Comparison of ENCODE assay signal across 8 cellular contexts in genomic region chr1:203278087-203278884, GRCh38. TPM values are rescaled to one million over a fixed set of nuclear protein-coding genes. Genes with fewer than 3 reads are reported as not detected.
DNase-seq lines count a peak whose midpoint lies in the region; ATAC-seq and TF ChIP-seq lines count a peak whose summit lies in the region.

No MANE protein-coding gene starts in this region.

- H3K27me3 ChIP-seq in dorsolateral prefrontal cortex: no peaks in the 10 kb centered on the region

- peak overlapping the region; percentile 88 to 99 (median 98) for H3K27ac ChIP-seq in dorsolateral prefrontal cortex

- peak in 15 of 56 donors; percentile 4 to 38 (median 14) for TF ChIP-seq CTCF in dorsolateral prefrontal cortex (IDR thresholded peaks at IDR 0.05 in 54 of 56, conservative IDR thresholded peaks at IDR 0.05 in 2 of 56; ENCODE audit: low read depth in 1 of 56, partially characterized antibody in 56 of 56)

- 0 out of 2 replicates have a peak, but pooled peaks have one; percentile 19 for TF ChIP-seq POLR2A in Raji (IDR thresholded peaks at IDR 0.05; ENCODE audit: insufficient read depth, low read depth, low read length)

- peak in 5 of 6 experiments; percentile 16 to 54 (median 26) for DNase-seq in stimulated activated naive CD4-positive, alpha-beta T cell (lab: John Stamatoyannopoulos, UW)
- no peak for DNase-seq in stimulated activated naive CD4-positive, alpha-beta T cell treated with Interleukin-2 at 50 U/mL for 16 hours (lab: John Stamatoyannopoulos, UW)
- DNase-seq in dorsolateral prefrontal cortex: peak; percentile 80 to 96 (median 94)
- peak; percentile 35 to 47 for DNase-seq in lung microvascular endothelial cell (ENCODE audit: low read depth in 2 of 2)
- DNase-seq in superior temporal gyrus (ENCODE audit: extremely low spot score): peak; percentile 97
- no peak for DNase-seq in stimulated activated CD4-positive, alpha-beta T cell treated with anti-CD3 and anti-CD28 coated beads, Interleukin-15, amount 100 ng/mL, for 24 hours

- H3K4me3 ChIP-seq in dorsolateral prefrontal cortex: peak overlapping the region in 52 of 59 donors; percentile 4 to 50 (median 27)

- ATAC-seq in HG03571 (IDR thresholded peaks at IDR 0.05; ENCODE audit: unreplicated experiment): no peak

- intact Hi-C loops in dorsolateral prefrontal cortex (cut with DNase I): loop anchor here (1.0 to 5.0 kb wide), 2 partner anchors 27 to 349 kb away; partner anchors contain the start of genes BTG2 (in 2 of the 2) and ATP2B4 (in 1 of the 2)

RNA-seq across cellular contexts. Expression of gene BTG2, which starts 27.0 kb away (rescaled TPM):
- total RNA-seq in dorsolateral prefrontal cortex: 100 to 1,000 TPM in 3 of 120 experiments, 10 to 100 TPM in 117; 21.2 to 122 (median 33.4) TPM
- total RNA-seq in lung microvascular endothelial cell: 22.4 TPM in 2 replicates

RNA-seq across cellular contexts. Expression of gene CHIT1, which starts 48.8 kb away (rescaled TPM):
- total RNA-seq in dorsolateral prefrontal cortex (1 to 10 TPM in 92 of 120 experiments, under 1 TPM in 24, not detected in 4; 0.17 to 6.8 (median 1.6) TPM), lung microvascular endothelial cell (not detected in 2 replicates)

Comparison
In these comparisons a context has a peak if more than half of its experiments do, and no peak if none do; other contexts are left out.
1. DNase-seq: peak in stimulated activated naive CD4-positive, alpha-beta T cell (5 of 6), dorsolateral prefrontal cortex (10 of 10), lung microvascular endothelial cell (2 of 2) and superior temporal gyrus (single experiment); none in stimulated activated naive CD4-positive, alpha-beta T cell treated with Interleukin-2 at 50 U/mL for 16 hours (single experiment) and stimulated activated CD4-positive, alpha-beta T cell treated with anti-CD3 and anti-CD28 coated beads, Interleukin-15, amount 100 ng/mL, for 24 hours (single experiment).